In genomic region chr12:113242018-113242418, GRCh38 we compare ENCODE assay signal across 8 cellular contexts. TPM values are rescaled to one million over a fixed set of nuclear protein-coding genes. Genes with fewer than 3 reads are reported as not detected.
DNase-seq lines count a peak whose midpoint lies in the region; ATAC-seq and TF ChIP-seq lines count a peak whose summit lies in the region.

No MANE protein-coding gene starts in this region.

- peak overlapping the region in 1 of 2 donors; percentile 9 for H3K4me3 ChIP-seq in duodenal mucosa (ENCODE audit: low read depth in 1 of 2, low read length in 2 of 2)

- H3K4me1 ChIP-seq in duodenal mucosa (ENCODE audit: control insufficient read depth in 1 of 2, insufficient read depth in 2 of 2, low read length in 2 of 2): peaks cover 82 to 86% of the 10 kb centered on the region in 2 donors

- TF ChIP-seq CTCF in GM10248 (IDR thresholded peaks at IDR 0.05; ENCODE audit: control extremely low read depth, extremely low read depth, low read depth, missing control alignments): no peak

- peak overlapping the region in 1 of 2 donors; percentile 52 for H3K9ac ChIP-seq in duodenal mucosa (ENCODE audit: low read depth in 1 of 2, low read length in 2 of 2)

- no peaks in the 10 kb centered on the region for H3K27me3 ChIP-seq in duodenal mucosa (ENCODE audit: control insufficient read depth in 1 of 2, insufficient read depth in 2 of 2, low read length in 2 of 2)

- POLR2A ChIA-PET in GM10248 (lab: Yijun Ruan, JAX): no interaction called here

- CTCF ChIA-PET in GM10248 (lab: Yijun Ruan, JAX): interaction anchor here (1.6 kb wide), 1 partner anchor 9 kb away, joined by 4 read pairs; no protein-coding TSS in a partner anchor

- DNase-seq in COLO668 (lab: John Stamatoyannopoulos, UW; ENCODE audit: unreplicated experiment) (peak; percentile 62), NCI-H2196 treated with DMSO at 0.1 percent for 48 hours (lab: John Stamatoyannopoulos, UW; ENCODE audit: unreplicated experiment) (peak; percentile 77), posterior vena cava (ENCODE audit: low spot score) (peak; percentile 78), globus pallidus (ENCODE audit: low spot score) (no peak), KG1 (lab: John Stamatoyannopoulos, UW) (no peak), GM10248 (ENCODE audit: extremely low spot score) (no peak)

- intact Hi-C loops in posterior vena cava (cut with DNase I): no loop called here

- no peaks in the 10 kb centered on the region for H3K9me3 ChIP-seq in duodenal mucosa (ENCODE audit: control insufficient read depth in 1 of 2, low read length in 2 of 2)

- peak overlapping the region; percentile 81 for H3K27ac ChIP-seq in duodenal mucosa (ENCODE audit: low read depth, low read length)

- H3K36me3 ChIP-seq in duodenal mucosa (ENCODE audit: control insufficient read depth in 1 of 2, insufficient read depth in 2 of 2, low read length in 2 of 2): peaks cover 6 to 22% of the 10 kb centered on the region in 2 donors

- no peak for ATAC-seq in GM18517 (IDR thresholded peaks at IDR 0.05; ENCODE audit: unreplicated experiment)

RNA-seq across cellular contexts. Expression of gene TPCN1, which starts 20.8 kb away (rescaled TPM):
- 10 to 100 TPM; 28.8 to 50.8 TPM for total RNA-seq in posterior vena cava

RNA-seq across cellular contexts. Expression of gene RITA1, which starts 56.5 kb away (rescaled TPM):
- total RNA-seq in posterior vena cava: 1 to 10 TPM; 6.6 to 9.7 TPM

RNA-seq across cellular contexts. Expression of gene DDX54, which starts 56.7 kb away (rescaled TPM):
- 10 to 100 TPM; 37.0 to 47.6 TPM for total RNA-seq in posterior vena cava

Comparison
In these comparisons a context has a peak if more than half of its experiments do, and no peak if none do; other contexts are left out.
1. DNase-seq: peak in COLO668 (single experiment), NCI-H2196 treated with DMSO at 0.1 percent for 48 hours (single experiment) and posterior vena cava (single experiment); none in globus pallidus (single experiment), KG1 (single experiment) and GM10248 (single experiment).